In the genomic region with DNA sequence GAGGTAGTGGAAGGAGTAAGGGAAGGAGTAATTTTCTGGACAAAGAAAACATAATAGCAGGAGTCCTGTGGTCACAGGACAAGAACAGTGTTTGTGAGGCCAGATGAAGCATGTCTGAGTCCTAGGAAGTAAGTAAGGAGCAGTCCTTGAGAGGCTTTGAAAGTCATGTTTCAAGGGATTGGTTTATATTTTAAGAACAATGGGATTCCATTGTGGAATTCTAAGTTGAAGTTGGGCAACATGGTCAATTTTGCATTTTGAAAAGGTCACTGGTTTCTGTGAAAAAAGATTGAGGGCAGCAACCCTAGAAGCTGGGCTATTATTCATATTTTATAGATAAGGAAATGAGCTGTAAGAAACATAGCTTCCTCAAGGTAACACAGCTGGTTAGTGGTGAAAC, we compare ENCODE assay signal across 25 cellular contexts. TPM values are rescaled to one million over a fixed set of nuclear protein-coding genes. Genes with fewer than 3 reads are reported as not detected.
DNase-seq lines count a peak whose midpoint lies in the region; ATAC-seq, FAIRE-seq and TF ChIP-seq lines count a peak whose summit lies in the region.
"Had no signal": no experiment of that assay in that cellular context is flagged by ENCODE, and none has a peak within 500 bp of the region (broad histone marks: within the 10 kb centered on the region; RNA-seq: fewer than 3 reads in every experiment).

No MANE protein-coding gene starts in this region.

- H3K9me1 ChIP-seq in endothelial cell of umbilical vein (replicated peaks; ENCODE audit: control insufficient read depth, extremely low read depth, insufficient read depth, low read length): no peaks in the 10 kb centered on the region

- ATAC-seq in Panc1: peak; percentile 42; the same call in 1 of the 2 replicates
- no peak for ATAC-seq in stimulated activated effector memory CD8-positive, alpha-beta T cell treated with anti-CD3 and anti-CD28 coated beads, Interleukin-12 subunit alpha, Interleukin-12 subunit beta, amount 100 ng/mL, for 72 hours
- ATAC-seq: activated CD4-positive, alpha-beta T cell treated with anti-CD3 and anti-CD28 coated beads for 36 hours; sciatic nerve had no signal

- H3K4me2 ChIP-seq in GM23248 (ENCODE audit: unreplicated experiment) (no peak overlapping the region), endothelial cell of umbilical vein (ENCODE audit: insufficient read depth, low read length) (no peak overlapping the region)
- H3K4me2 ChIP-seq: PC-9 had no signal

- H2AFZ ChIP-seq in GM23248: peak overlapping the region; percentile 34; the same call in 1 of the 2 replicates
- no peak overlapping the region for H2AFZ ChIP-seq in endothelial cell of umbilical vein (ENCODE audit: low read depth, low read length)
- H2AFZ ChIP-seq: PC-9 had no signal

- dilution Hi-C loops in endothelial cell of umbilical vein (cut with MboI; ENCODE audit: extremely low pct_ligation_motif_present, low sequenced_read_pairs): no loop called here

- in situ Hi-C loops in GM23248 (cut with MboI): loop anchor here (10.0 kb wide), 1 partner anchor 84 kb away; no protein-coding TSS in a partner anchor
- in situ Hi-C loops in Panc1 (cut with HindIII; ENCODE audit: low pct_unique_long_range_greater_than_20kb, low sequenced_read_pairs): no loop called here

- H3K4me3 Mint-ChIP-seq in stimulated activated effector memory CD8-positive, alpha-beta T cell treated with anti-CD3 and anti-CD28 coated beads, Interleukin-12 subunit alpha, Interleukin-12 subunit beta, amount 100 ng/mL, for 72 hours: no peak overlapping the region
- H3K4me3 Mint-ChIP-seq: activated CD4-positive, alpha-beta T cell treated with anti-CD3 and anti-CD28 coated beads for 36 hours; CD4-positive, CD25-positive, alpha-beta regulatory T cell; central memory CD8-positive, alpha-beta T cell; stimulated activated naive CD8-positive, alpha-beta T cell treated with anti-CD3 and anti-CD28 coated beads, Interleukin-15, Interleukin-2, amounts not matched to agents 100 ng/mL and 50 ng/mL, for 24 hours; T-helper 1 cell treated with Interleukin-12 subunit alpha and Interleukin-12 subunit beta and Interleukin-4 antibody, amounts not matched to agents 30 μg/mL and 1 μg/mL, for 36 hours had no signal

- no peaks in the 10 kb centered on the region for H3K9me2 ChIP-seq in GM23248 (ENCODE audit: insufficient read depth)

- H3K36me3 ChIP-seq in GM23248 (ENCODE audit: low read depth) (no peaks in the 10 kb centered on the region), Panc1 (ENCODE audit: control insufficient read depth, insufficient read depth, low read length) (no peaks in the 10 kb centered on the region), endothelial cell of umbilical vein (ENCODE audit: control insufficient read depth in 2 of 2, extremely low read depth in 1 of 2, insufficient read depth in 2 of 2, low read length in 2 of 2) (no peaks in the 10 kb centered on the region), stomach (no peaks in the 10 kb centered on the region)
- H3K36me3 ChIP-seq: SJCRH30, transverse colon had no signal

- peak overlapping the region; percentile 57 for H3K27ac ChIP-seq in GM23248
- no peak overlapping the region for H3K27ac ChIP-seq in Panc1 (ENCODE audit: low read length)
- H3K27ac ChIP-seq in endothelial cell of umbilical vein (ENCODE audit: insufficient read depth, low read depth, low read length): no peak overlapping the region
- no peak overlapping the region for H3K27ac ChIP-seq in stomach
- H3K27ac ChIP-seq: PC-9, SJCRH30, transverse colon had no signal

- H3K27ac Mint-ChIP-seq in stimulated activated effector memory CD8-positive, alpha-beta T cell treated with anti-CD3 and anti-CD28 coated beads, Interleukin-12 subunit alpha, Interleukin-12 subunit beta, amount 100 ng/mL, for 72 hours: no peak overlapping the region
- H3K27ac Mint-ChIP-seq: activated CD4-positive, alpha-beta T cell treated with anti-CD3 and anti-CD28 coated beads for 36 hours; CD4-positive, CD25-positive, alpha-beta regulatory T cell; stimulated activated naive CD8-positive, alpha-beta T cell treated with anti-CD3 and anti-CD28 coated beads, Interleukin-15, Interleukin-2, amounts not matched to agents 100 ng/mL and 50 ng/mL, for 24 hours; T-helper 1 cell treated with Interleukin-12 subunit alpha and Interleukin-12 subunit beta and Interleukin-4 antibody, amounts not matched to agents 30 μg/mL and 1 μg/mL, for 36 hours had no signal

- H4K20me1 ChIP-seq in GM23248 (ENCODE audit: insufficient read depth) (no peaks in the 10 kb centered on the region), endothelial cell of umbilical vein (replicated peaks; ENCODE audit: control insufficient read depth, extremely low read depth, insufficient read depth, low read length) (no peaks in the 10 kb centered on the region)

- CTCF ChIA-PET in Panc1 (lab: Charles Lee): no interaction called here
- CTCF ChIA-PET in endothelial cell of umbilical vein (lab: Charles Lee): interaction anchor here (0.9 to 3.0 kb wide), 11 partner anchors 9 to 195 kb away, joined by 3 to 24 read pairs (median 6); a partner anchor contains a TSS

- BruUV-seq in Panc1 (replicated peaks; lab: Mats Ljungman, UMichigan) (no TSS peak), endothelial cell of umbilical vein (replicated peaks; lab: Mats Ljungman, UMichigan) (no TSS peak)

- H3K9me3 ChIP-seq in GM23248 (ENCODE audit: low read depth) (no peaks in the 10 kb centered on the region), Panc1 (ENCODE audit: control insufficient read depth, insufficient read depth, low read depth, low read length) (no peaks in the 10 kb centered on the region), endothelial cell of umbilical vein (replicated peaks; ENCODE audit: control insufficient read depth, insufficient read depth, low read length) (no peaks in the 10 kb centered on the region), stomach (no peaks in the 10 kb centered on the region)
- H3K9me3 ChIP-seq: mucosa of descending colon, SJCRH30, transverse colon had no signal

- TF ChIP-seq POLR2A in endothelial cell of umbilical vein (IDR thresholded peaks at IDR 0.05; ENCODE audit: low read depth, low read length) (no peak), stomach (IDR thresholded peaks at IDR 0.05) (no peak)

- H3K4me1 ChIP-seq in GM23248 (ENCODE audit: insufficient read depth): peaks cover 13% of the 10 kb centered on the region
- no peaks in the 10 kb centered on the region for H3K4me1 ChIP-seq in Panc1 (ENCODE audit: control insufficient read depth, insufficient read depth, low read length)
- no peaks in the 10 kb centered on the region for H3K4me1 ChIP-seq in endothelial cell of umbilical vein (ENCODE audit: control insufficient read depth, extremely low read depth, insufficient read depth, low read length)
- H3K4me1 ChIP-seq in stomach: no peaks in the 10 kb centered on the region
- H3K4me1 ChIP-seq: SJCRH30, transverse colon had no signal

- POLR2A ChIA-PET in Panc1 (lab: Charles Lee) (no interaction called here), endothelial cell of umbilical vein (lab: Charles Lee) (no interaction called here)

- no peaks in the 10 kb centered on the region for H3K27me3 ChIP-seq in GM23248 (replicated peaks; ENCODE audit: insufficient read depth)
- H3K27me3 ChIP-seq in Panc1 (ENCODE audit: control insufficient read depth, insufficient read depth, low read length): no peaks in the 10 kb centered on the region; the same call in 1 of the 2 replicates
- no peaks in the 10 kb centered on the region for H3K27me3 ChIP-seq in endothelial cell of umbilical vein (ENCODE audit: control insufficient read depth in 2 of 2, insufficient read depth in 2 of 2, low read length in 2 of 2)
- no peaks in the 10 kb centered on the region for H3K27me3 ChIP-seq in stomach
- H3K27me3 ChIP-seq: SJCRH30, transverse colon had no signal

- TF ChIP-seq CTCF in Panc1 (IDR thresholded peaks at IDR 0.05): no peak
- no peak for TF ChIP-seq CTCF in endothelial cell of umbilical vein (IDR thresholded peaks at IDR 0.05; ENCODE audit: extremely low read depth in 1 of 2, insufficient read depth in 1 of 2, low read depth in 1 of 2, low read length in 2 of 2)
- no peak for TF ChIP-seq CTCF in stomach (IDR thresholded peaks at IDR 0.05)

- H3K36me3 Mint-ChIP-seq in stimulated activated effector memory CD8-positive, alpha-beta T cell treated with anti-CD3 and anti-CD28 coated beads, Interleukin-12 subunit alpha, Interleukin-12 subunit beta, amount 100 ng/mL, for 72 hours: no peaks in the 10 kb centered on the region
- H3K36me3 Mint-ChIP-seq: CD4-positive, CD25-positive, alpha-beta regulatory T cell had no signal

- intact Hi-C loops in Panc1 (cut with micrococcal nuclease; ENCODE audit: unreplicated experiment) (loop anchor here (5.0 kb wide), 1 partner anchor 81 kb away; no protein-coding TSS in a partner anchor), endothelial cell of umbilical vein (cut with micrococcal nuclease) (loop anchor here (1.0 kb wide), 3 partner anchors 10 to 80 kb away; no protein-coding TSS in a partner anchor), stomach (cut with DNase I; ENCODE audit: low total_unique reads) (loop anchor here (10.0 kb wide), 1 partner anchor 84 kb away; no protein-coding TSS in a partner anchor)

- peak overlapping the region; percentile 5; the same call in 1 of the 2 replicates for H3K9ac ChIP-seq in GM23248
- no peak overlapping the region for H3K9ac ChIP-seq in endothelial cell of umbilical vein (replicated peaks; ENCODE audit: extremely low read depth, insufficient read depth, low read length)

- H3K4me3 ChIP-seq in GM23248 (no peak overlapping the region), Panc1 (ENCODE audit: low read depth in 2 of 2, low read length in 2 of 2) (no peak overlapping the region), endothelial cell of umbilical vein (replicated peaks in 1 of 3; ENCODE audit: insufficient read depth in 1 of 3, low read depth in 1 of 3, low read length in 3 of 3) (no peak overlapping the region), stomach (no peak overlapping the region)
- H3K4me3 ChIP-seq: K562, mucosa of descending colon, PC-9, SJCRH30, transverse colon had no signal

- DNase-seq in GM23248 (peak; percentile 28), Panc1 (ENCODE audit: low read depth, low spot score) (no peak), endothelial cell of umbilical vein (ENCODE audit: low read depth, low spot score) (peak; percentile 24), myocyte (ENCODE audit: low read depth) (peak; percentile 3), stomach (no peak), SW480 (ENCODE audit: low spot score) (no peak)
- DNase-seq in stimulated activated CD4-positive, alpha-beta T cell treated with anti-CD3 and anti-CD28 coated beads, Interleukin-4, amount 100 ng/mL, for 1 hour: no peak
- no peak for DNase-seq in stimulated activated effector memory CD8-positive, alpha-beta T cell treated with anti-CD3 and anti-CD28 coated beads, Interleukin-12 subunit alpha, Interleukin-12 subunit beta, amount 100 ng/mL, for 72 hours (ENCODE audit: low spot score in 2 of 2)
- DNase-seq: activated CD4-positive, alpha-beta T cell treated with anti-CD3 and anti-CD28 coated beads for 36 hours; activated naive CD4-positive, alpha-beta T cell treated with anti-CD3 and anti-CD28 coated beads, Interleukin-2, amount 50 U/mL, for 16 hours; aorta; NCI-H1436 treated with DMSO at 0.1 percent for 48 hours; NK-92 treated with Interleukin-12 subunit alpha and Interleukin-12 subunit beta, amount 100 ng/mL, for 24 hours; posterior cingulate gyrus had no signal

- no peaks in the 10 kb centered on the region for H3K4me1 Mint-ChIP-seq in stimulated activated effector memory CD8-positive, alpha-beta T cell treated with anti-CD3 and anti-CD28 coated beads, Interleukin-12 subunit alpha, Interleukin-12 subunit beta, amount 100 ng/mL, for 72 hours
- H3K4me1 Mint-ChIP-seq: CD4-positive, CD25-positive, alpha-beta regulatory T cell; central memory CD8-positive, alpha-beta T cell had no signal

- FAIRE-seq in endothelial cell of umbilical vein (lab: Jason Lieb, UNC): no peak
- FAIRE-seq: islet of Langerhans had no signal

- TF ChIP-seq EP300 in stomach (IDR thresholded peaks at IDR 0.05): no peak

- no peaks in the 10 kb centered on the region for H3K79me2 ChIP-seq in GM23248 (ENCODE audit: insufficient read depth)
- H3K79me2 ChIP-seq in endothelial cell of umbilical vein (ENCODE audit: control insufficient read depth, insufficient read depth, low read length): no peaks in the 10 kb centered on the region

- H3K9me3 Mint-ChIP-seq in stimulated activated effector memory CD8-positive, alpha-beta T cell treated with anti-CD3 and anti-CD28 coated beads, Interleukin-12 subunit alpha, Interleukin-12 subunit beta, amount 100 ng/mL, for 72 hours: no peaks in the 10 kb centered on the region
- H3K9me3 Mint-ChIP-seq: central memory CD8-positive, alpha-beta T cell; stimulated activated naive CD8-positive, alpha-beta T cell treated with anti-CD3 and anti-CD28 coated beads, Interleukin-15, Interleukin-2, amounts not matched to agents 100 ng/mL and 50 ng/mL, for 24 hours; T-helper 1 cell treated with Interleukin-12 subunit alpha and Interleukin-12 subunit beta and Interleukin-4 antibody, amounts not matched to agents 30 μg/mL and 1 μg/mL, for 36 hours had no signal

- peaks cover 7% of the 10 kb centered on the region for H3F3A ChIP-seq in GM23248 (ENCODE audit: insufficient read depth)

RNA-seq across cellular contexts. Expression of a gene that starts 10.8 kb away (rescaled TPM):
- total RNA-seq in GM23248 (2014; rRNA removed; shearing (Covaris generic)): 22.8 and 37.6 TPM in 2 replicates
- polyA plus RNA-seq in GM23248 (2016; fragmentation: Nextera tagmentation; extraction: Ambion mirVana) (12.6 and 13.1 TPM in 2 replicates), endothelial cell of umbilical vein (38.8 and 39.6 TPM in 2 replicates), stomach (10 to 100 TPM; 49.9 to 90.4 (median 57.9) TPM)
- total RNA-seq in Panc1 (2021; ENCODE audit: unreplicated experiment) (42.8 TPM), endothelial cell of umbilical vein (32.6 and 33.7 TPM in 2 replicates), myocyte (20.7 and 20.9 TPM in 2 replicates), stomach (100 to 1,000 TPM in 1 of 5 donors, 10 to 100 TPM in 3, 1 to 10 TPM in 1; 7.5 to 225 (median 43.5) TPM)
- 44.8 TPM for polyA plus RNA-seq in Panc1 (2012; ENCODE audit: insufficient read length)
- 35.2 and 39.9 TPM in 2 replicates for polyA plus RNA-seq in endothelial cell of umbilical vein (2011; cell fraction: cytosol; rRNA removed)
- polyA plus RNA-seq in endothelial cell of umbilical vein (2011; cell fraction: nucleus; rRNA removed): 108 and 110 TPM in 2 replicates
- polyA plus RNA-seq in endothelial cell of umbilical vein (2012): 31.4 and 35.5 TPM in 2 replicates
- polyA minus RNA-seq in endothelial cell of umbilical vein: 34.0 and 38.3 TPM in 2 replicates
- 23.8 TPM for polyA minus RNA-seq in endothelial cell of umbilical vein (2011; cell fraction: cytosol; rRNA and poly(A)+ RNA removed)
- polyA minus RNA-seq in endothelial cell of umbilical vein (2011; cell fraction: nucleus; rRNA and poly(A)+ RNA removed): 27.8 and 30.2 TPM in 2 replicates
- 24.1 TPM for polyA plus RNA-seq in myocyte (2012)

RNA-seq across cellular contexts. Expression of a gene that starts 28.3 kb away (rescaled TPM):
- total RNA-seq in GM23248 (2014; rRNA removed; shearing (Covaris generic)): 21.6 and 26.8 TPM in 2 replicates
- polyA plus RNA-seq in GM23248 (2016; fragmentation: Nextera tagmentation; extraction: Ambion mirVana) (7.5 and 8.3 TPM in 2 replicates), endothelial cell of umbilical vein (8.8 and 10.1 TPM in 2 replicates), stomach (1 to 10 TPM; 1.2 to 4.0 (median 2.1) TPM)
- total RNA-seq in Panc1 (2021; ENCODE audit: unreplicated experiment) (15.9 TPM), endothelial cell of umbilical vein (18.5 and 20.6 TPM in 2 replicates), myocyte (7.8 and 9.3 TPM in 2 replicates), stomach (10 to 100 TPM in 4 of 5 donors, not detected in 1; 12.2 to 36.2 (median 23.1) TPM)
- 5.4 TPM for polyA plus RNA-seq in Panc1 (2012; ENCODE audit: insufficient read length)
- 7.7 and 8.0 TPM in 2 replicates for polyA plus RNA-seq in endothelial cell of umbilical vein (2011; cell fraction: cytosol; rRNA removed)
- polyA plus RNA-seq in endothelial cell of umbilical vein (2011; cell fraction: nucleus; rRNA removed): 7.3 and 8.6 TPM in 2 replicates
- polyA plus RNA-seq in endothelial cell of umbilical vein (2012): 9.7 and 11.6 TPM in 2 replicates
- 38.9 and 43.7 TPM in 2 replicates for polyA minus RNA-seq in endothelial cell of umbilical vein
- 12.1 TPM for polyA minus RNA-seq in endothelial cell of umbilical vein (2011; cell fraction: cytosol; rRNA and poly(A)+ RNA removed)
- 17.4 and 24.7 TPM in 2 replicates for polyA minus RNA-seq in endothelial cell of umbilical vein (2011; cell fraction: nucleus; rRNA and poly(A)+ RNA removed)
- polyA plus RNA-seq in myocyte (2012): 4.6 TPM

Comparison
In these comparisons a context has a peak if more than half of its experiments do, and no peak if none do; other contexts are left out.
1. DNase-seq: peak in GM23248 (single experiment), endothelial cell of umbilical vein (single experiment) and myocyte (single experiment); none in Panc1 (single experiment), stimulated activated CD4-positive, alpha-beta T cell treated with anti-CD3 and anti-CD28 coated beads, Interleukin-4, amount 100 ng/mL, for 1 hour (single experiment), stomach (single experiment), SW480 (single experiment) and stimulated activated effector memory CD8-positive, alpha-beta T cell treated with anti-CD3 and anti-CD28 coated beads, Interleukin-12 subunit alpha, Interleukin-12 subunit beta, amount 100 ng/mL, for 72 hours (0 of 2).